In the genomic region with DNA sequence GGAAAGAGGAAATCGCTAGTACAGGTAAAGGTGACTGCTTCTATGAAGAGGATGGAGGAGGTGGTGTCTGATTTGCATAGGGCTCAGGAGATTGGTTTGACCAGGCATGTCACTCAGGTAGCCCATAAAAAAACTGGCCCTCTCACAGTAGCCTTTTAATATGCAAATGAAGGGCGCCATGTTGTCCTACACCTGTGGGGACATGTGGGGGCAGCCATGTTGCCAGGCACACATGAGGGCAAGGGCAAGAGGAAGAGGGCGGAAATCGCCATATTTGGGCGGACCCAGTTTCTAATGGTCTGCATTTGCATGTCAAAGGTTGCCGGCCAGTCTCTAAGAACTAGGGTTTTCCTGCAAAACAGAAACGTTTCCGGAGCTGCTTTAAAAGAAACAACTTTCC, we compare ENCODE assay signal across 24 cellular contexts.
A peak's percentile ranks its signal among the peaks of the same experiment; 100 is the strongest.
DNase-seq lines count a peak whose midpoint lies in the region; ATAC-seq lines count a peak whose summit lies in the region.
"Had no signal": no experiment of that assay in that cellular context is flagged by ENCODE, and none has a peak within 500 bp of the region (broad histone marks: within the 10 kb centered on the region; RNA-seq: fewer than 3 reads in every experiment).

No MANE protein-coding gene starts in this region.

- H3K9me3 ChIP-seq in HUES48 (ENCODE audit: control insufficient read depth, insufficient read depth, low read length), result no peaks in the 10 kb centered on the region
- H3K9me3 ChIP-seq: sigmoid colon, thyroid gland had no signal

- H3K27me3 ChIP-seq in HUES48 (ENCODE audit: control insufficient read depth, insufficient read depth, low read length), result no peaks in the 10 kb centered on the region
- H3K27me3 ChIP-seq in mesendoderm (ENCODE audit: insufficient read depth, low read length, poor library complexity), result no peaks in the 10 kb centered on the region
- H3K27me3 ChIP-seq: sigmoid colon, thyroid gland had no signal

- no peak overlapping the region for H3K18ac ChIP-seq in mesendoderm (ENCODE audit: low read length)

- no peak overlapping the region for H4K8ac ChIP-seq in mesendoderm (ENCODE audit: low read depth, low read length)

- H3K56ac ChIP-seq in mesendoderm (ENCODE audit: low read length), result no peak overlapping the region

- no CpG with 5 or more reads among the region's 8 CpGs for WGBS in mesendoderm (ENCODE audit: extremely low coverage, insufficient coverage, low lambda C conversion rate)

- no peaks in the 10 kb centered on the region for H3K79me1 ChIP-seq in mesendoderm (ENCODE audit: low read length)

- no peak overlapping the region for H2BK5ac ChIP-seq in mesendoderm (ENCODE audit: low read length)

- H3K4me3 ChIP-seq in HUES48 (ENCODE audit: low read depth, low read length) (peak overlapping the region; percentile 42; the same call in 1 of the 2 replicates), mesendoderm (ENCODE audit: low read length) (no peak overlapping the region)
- H3K4me3 ChIP-seq: sigmoid colon, thyroid gland had no signal

- H2BK120ac ChIP-seq in mesendoderm (ENCODE audit: low read depth, low read length), result no peak overlapping the region

- peak; percentile 2 for DNase-seq in DMS 273 (lab: John Stamatoyannopoulos, UW; ENCODE audit: unreplicated experiment)
- no peak for DNase-seq in DMS 273 treated with DMSO at 0.1 percent for 48 hours (lab: John Stamatoyannopoulos, UW)
- peak; percentile 51 for DNase-seq in RPMI8226
- peak; percentile 7 for DNase-seq in mesendoderm
- DNase-seq in NOMO-1 (lab: John Stamatoyannopoulos, UW; ENCODE audit: unreplicated experiment in 2 of 2), result no peak
- DNase-seq in SHP77 treated with DMSO at 0.1 percent for 48 hours (lab: John Stamatoyannopoulos, UW), result no peak
- DNase-seq: activated CD4-positive, alpha-beta T cell treated with anti-CD3 and anti-CD28 coated beads, Interleukin-2, amount 50 U/mL, for 4 hours; activated CD4-positive, CD25-positive, alpha-beta regulatory T cell; activated CD8-positive, alpha-beta memory T cell treated with anti-CD3 and anti-CD28 coated beads, Interleukin-2, amount 50 U/mL, for 48 hours; aorta; CD4-positive, CD25-positive, alpha-beta regulatory T cell; central memory CD4-positive, alpha-beta T cell; dermis blood vessel endothelial cell; left cardiac atrium; NCI-H1417; NCI-H774; Right ventricle myocardium superior; sigmoid colon; stimulated activated CD4-positive, alpha-beta T cell treated with anti-CD3 and anti-CD28 coated beads, Interleukin-15, amount 100 ng/mL, for 24 hours; SW 1271; thyroid gland had no signal

- no peak overlapping the region for H4K5ac ChIP-seq in mesendoderm (ENCODE audit: low read length)

- H3K36me3 ChIP-seq in HUES48 (ENCODE audit: control insufficient read depth, insufficient read depth, low read length) (no peaks in the 10 kb centered on the region), mesendoderm (ENCODE audit: control insufficient read depth, insufficient read depth, low read length) (no peaks in the 10 kb centered on the region)
- H3K36me3 ChIP-seq: sigmoid colon, thyroid gland had no signal

- H3K9ac ChIP-seq in HUES48 (ENCODE audit: low read depth, low read length) (no peak overlapping the region), mesendoderm (ENCODE audit: low read length) (no peak overlapping the region)

- H3K27ac ChIP-seq in HUES48 (ENCODE audit: low read depth, low read length), result no peak overlapping the region
- no peak overlapping the region for H3K27ac ChIP-seq in mesendoderm (ENCODE audit: low read depth, low read length)
- H3K27ac ChIP-seq: 22Rv1, sigmoid colon, thyroid gland had no signal

- no peak overlapping the region for H3K23ac ChIP-seq in mesendoderm (ENCODE audit: low read length)

- H2AK5ac ChIP-seq in mesendoderm (ENCODE audit: low read length), result no peak overlapping the region

- H2BK15ac ChIP-seq in mesendoderm (replicated peaks; ENCODE audit: low read depth), result no peak overlapping the region

- no peaks in the 10 kb centered on the region for H3K79me2 ChIP-seq in mesendoderm (ENCODE audit: control insufficient read depth, insufficient read depth, low read length)

- H3K4me2 ChIP-seq in mesendoderm (ENCODE audit: low read length), result no peak overlapping the region

- no peak for ATAC-seq in GM18909 (IDR thresholded peaks at IDR 0.05; ENCODE audit: poor library complexity, unreplicated experiment)
- ATAC-seq: left cardiac atrium had no signal

- H3K4ac ChIP-seq in mesendoderm (ENCODE audit: low read depth, low read length), result no peak overlapping the region

- H3K4me1 ChIP-seq in HUES48 (ENCODE audit: control insufficient read depth, insufficient read depth, low read length) (peaks cover 16% of the 10 kb centered on the region), mesendoderm (ENCODE audit: control insufficient read depth, low read depth, low read length) (no peaks in the 10 kb centered on the region)
- H3K4me1 ChIP-seq: sigmoid colon, thyroid gland had no signal

Comparison
In these comparisons a context has a peak if more than half of its experiments do, and no peak if none do; other contexts are left out.
1. DNase-seq: peak in DMS 273 (single experiment), RPMI8226 (single experiment) and mesendoderm (single experiment); none in DMS 273 treated with DMSO at 0.1 percent for 48 hours (single experiment), NOMO-1 (0 of 2) and SHP77 treated with DMSO at 0.1 percent for 48 hours (single experiment).